ENCODE assay signal across 8 cellular contexts in the genomic region with DNA sequence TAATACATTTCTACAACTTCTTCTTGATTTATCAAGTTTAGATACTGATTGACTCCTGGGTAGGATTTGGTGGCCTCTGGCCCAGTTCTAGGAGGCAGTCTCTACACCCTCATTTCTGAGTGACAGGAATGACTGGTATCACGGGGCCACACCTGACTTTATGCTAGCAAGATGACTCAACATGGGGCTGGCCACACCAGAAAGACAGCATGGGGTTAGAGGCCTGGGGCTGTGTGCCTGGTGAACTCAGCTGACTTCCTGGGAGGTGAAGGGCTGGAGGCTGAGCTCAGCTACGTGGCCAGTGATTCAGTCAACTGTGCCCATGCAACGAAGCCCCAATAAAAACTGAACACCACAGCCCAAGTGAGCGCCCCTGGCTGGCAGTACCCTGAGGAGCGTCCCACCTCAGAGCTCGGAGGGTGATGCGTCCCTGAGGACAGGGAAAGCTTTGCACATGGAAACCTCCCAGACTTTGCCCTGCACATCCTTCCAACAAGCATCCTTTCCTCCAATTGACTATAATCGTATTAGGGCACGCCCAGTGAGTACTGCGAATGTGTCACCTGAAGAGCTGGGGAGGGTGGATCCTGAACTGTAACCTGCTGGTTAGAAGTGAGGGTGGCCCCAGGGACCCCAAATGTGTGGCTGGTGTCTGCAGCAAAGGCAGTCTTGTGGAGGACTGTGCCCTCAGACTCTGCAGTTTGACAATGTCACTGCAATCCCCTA. TPM values are rescaled to one million over a fixed set of nuclear protein-coding genes. Genes with fewer than 3 reads are reported as not detected.
DNase-seq lines count a peak whose midpoint lies in the region; ATAC-seq, FAIRE-seq and TF ChIP-seq lines count a peak whose summit lies in the region.

No MANE protein-coding gene starts in this region.

- peaks cover 0 to 5% of the 10 kb centered on the region in 2 experiments for H4K20me1 ChIP-seq in H1 (replicated peaks in 1 of 2; ENCODE audit: control insufficient read depth in 1 of 2, insufficient read depth in 2 of 2, low read length in 2 of 2)

- H3K9me3 ChIP-seq in H1 (ENCODE audit: insufficient read depth in 2 of 2, low read depth in 1 of 2, low read length in 1 of 2) = no peaks in the 10 kb centered on the region

- H3K56ac ChIP-seq in H1 (replicated peaks; ENCODE audit: insufficient read length, low read depth, low read length) = no peak overlapping the region

- no peak overlapping the region for H2BK120ac ChIP-seq in H1 (replicated peaks; ENCODE audit: low read depth, low read length)

- no peak overlapping the region for H2AFZ ChIP-seq in H1 (ENCODE audit: low read length)

- WGBS in H1 (ENCODE audit: extremely low coverage in 1 of 2, insufficient coverage in 1 of 2, insufficient read length in 1 of 2, insufficient replicate concordance in 2 of 2, low coverage in 1 of 2, low lambda C conversion rate in 2 of 2, missing lambda C conversion rate in 1 of 2), 2 experiments = 98% methylated on average over 10 of the region's 10 CpGs; no CpG with 5 or more reads in 1 of the 2 experiments

- H3K9ac ChIP-seq in H1 (replicated peaks in 1 of 4; ENCODE audit: extremely low read depth in 1 of 4, low read depth in 3 of 4, low read length in 3 of 4) = no peak overlapping the region

- no peak for TF ChIP-seq RAD21 in H1 (IDR thresholded peaks at IDR 0.05 in 1 of 2, conservative IDR thresholded peaks at IDR 0.05 in 1 of 2; ENCODE audit: low read depth in 2 of 2, low read length in 2 of 2)

- no peaks in the 10 kb centered on the region for H3K23me2 ChIP-seq in H1 (ENCODE audit: low read depth, low read length)

- no peak for TF ChIP-seq POLR2A in H1 (IDR thresholded peaks at IDR 0.05; ENCODE audit: control extremely low read depth in 1 of 2, low read depth in 2 of 2, low read length in 2 of 2)

- H3K18ac ChIP-seq in H1 (ENCODE audit: extremely low read depth, low read length) = no peak overlapping the region

- POLR2A ChIA-PET in H1 (lab: Charles Lee; ENCODE audit: partially characterized antibody) = interaction anchor here (0.7 kb wide), 1 partner anchor 46 kb away, joined by 3 read pairs; no protein-coding TSS in a partner anchor

- no peak overlapping the region for H2BK5ac ChIP-seq in H1 (ENCODE audit: low read depth, low read length)

- H3K4me1 ChIP-seq in H1 (replicated peaks in 1 of 4; ENCODE audit: control insufficient read depth in 3 of 4, insufficient read depth in 4 of 4, low read length in 3 of 4) = no peaks in the 10 kb centered on the region

- no peak overlapping the region for H4K5ac ChIP-seq in H1 (ENCODE audit: insufficient read length, low read depth, low read length)

- no peak overlapping the region for H4K91ac ChIP-seq in H1 (replicated peaks; ENCODE audit: insufficient read length, low read length)

- no peaks in the 10 kb centered on the region for H3K79me2 ChIP-seq in H1 (ENCODE audit: control insufficient read depth in 1 of 2, insufficient read depth in 2 of 2, low read length in 2 of 2)

- H3K79me1 ChIP-seq in H1 (ENCODE audit: low read depth, low read length) = no peaks in the 10 kb centered on the region

- H3K27ac ChIP-seq in H1 (ENCODE audit: low read depth, low read length) = no peak overlapping the region

- no peak overlapping the region for H3K14ac ChIP-seq in H1 (ENCODE audit: insufficient read length)

- no peak for TF ChIP-seq EP300 in H1 (IDR thresholded peaks at IDR 0.05; ENCODE audit: borderline replicate concordance in 1 of 2, low read depth in 2 of 2, low read length in 2 of 2)

- H3K36me3 ChIP-seq in H1 (ENCODE audit: control insufficient read depth in 2 of 4, insufficient read depth in 4 of 4, low read length in 3 of 4) = peaks cover 0 to 2% (median 0%) of the 10 kb centered on the region in 4 experiments; a peak in 3 of 8 replicates

- H2AK5ac ChIP-seq in H1 (ENCODE audit: low read depth, low read length) = no peak overlapping the region

- H3K4me3 ChIP-seq in H1 (ENCODE audit: extremely low read depth in 1 of 4, insufficient read depth in 2 of 4, low read depth in 3 of 4, low read length in 4 of 4) = no peak overlapping the region

- H3K4me2 ChIP-seq in H1 (ENCODE audit: insufficient read depth in 1 of 2, low read depth in 2 of 2, low read length in 2 of 2) = no peak overlapping the region

- no peak for TF ChIP-seq CTCF in H1 (IDR thresholded peaks at IDR 0.05; ENCODE audit: control extremely low read depth in 1 of 3, insufficient read depth in 1 of 3, low read depth in 1 of 3, low read length in 3 of 3)

- CTCF ChIA-PET in H1 (lab: Charles Lee; ENCODE audit: partially characterized antibody) = no interaction called here

- no peak overlapping the region for H2BK20ac ChIP-seq in H1 (ENCODE audit: low read length)

- no peak for FAIRE-seq in H1 (lab: Jason Lieb, UNC)

- ATAC-seq in GM19035 (IDR thresholded peaks at IDR 0.05; ENCODE audit: unreplicated experiment) (peak; percentile 77), HG03558 (IDR thresholded peaks at IDR 0.05; ENCODE audit: extremely low read depth, unreplicated experiment) (peak; percentile 59), HG03521 (IDR thresholded peaks at IDR 0.05; ENCODE audit: unreplicated experiment) (no peak)

- peak overlapping the region; percentile 41; the same call in 1 of the 2 replicates for H4K8ac ChIP-seq in H1 (ENCODE audit: extremely low read depth, insufficient read depth, low read length)

- H2BK15ac ChIP-seq in H1 (ENCODE audit: low read length) = no peak overlapping the region

- DNase-seq in 8988T (peak; percentile 55), H1 (ENCODE audit: low read depth in 1 of 2, low spot score in 2 of 2) (no peak), ureter (ENCODE audit: low spot score) (peak; percentile 82), DMS153 treated with DMSO at 0.1 percent for 48 hours (lab: John Stamatoyannopoulos, UW; ENCODE audit: unreplicated experiment) (no peak), NOMO-1 treated with dmso at 0.1 percent for 144 hours (lab: John Stamatoyannopoulos, UW; ENCODE audit: unreplicated experiment) (no peak)

- no peak overlapping the region for H2BK12ac ChIP-seq in H1 (ENCODE audit: low read depth, low read length)

- no peak overlapping the region for H3K23ac ChIP-seq in H1 (ENCODE audit: insufficient read length)

- no peak overlapping the region for H3K4ac ChIP-seq in H1 (replicated peaks; ENCODE audit: insufficient read length, low read depth, low read length)

- no peaks in the 10 kb centered on the region for H3K27me3 ChIP-seq in H1 (replicated peaks in 1 of 4; ENCODE audit: control insufficient read depth in 3 of 4, extremely low read depth in 1 of 4, insufficient read depth in 3 of 4, low read length in 3 of 4)

TF ChIP-seq in H1, 55 proteins besides CTCF, POLR2A, EP300 and RAD21:
- TF ChIP-seq PHF8 (conservative IDR thresholded peaks at IDR 0.05; ENCODE audit: low read depth, low read length) (no peak), JUND (IDR thresholded peaks at IDR 0.05; ENCODE audit: low read length) (no peak), MAFK (IDR thresholded peaks at IDR 0.05; ENCODE audit: low read depth, low read length) (no peak), CTBP2 (IDR thresholded peaks at IDR 0.05; ENCODE audit: borderline replicate concordance, insufficient read depth, insufficient read length, low read length) (no peak), HDAC2 (IDR thresholded peaks at IDR 0.05; ENCODE audit: borderline replicate concordance in 1 of 2, low read depth in 2 of 2, low read length in 2 of 2) (no peak), GABPA (IDR thresholded peaks at IDR 0.05; ENCODE audit: borderline replicate concordance, insufficient read depth, low read length) (no peak), CHD2 (IDR thresholded peaks at IDR 0.05; ENCODE audit: low read length) (no peak), BACH1 (IDR thresholded peaks at IDR 0.05; ENCODE audit: low read length) (no peak), SAP30 (IDR thresholded peaks at IDR 0.05; ENCODE audit: insufficient read depth, insufficient replicate concordance, low read length) (no peak), POU5F1 (IDR thresholded peaks at IDR 0.05; ENCODE audit: low read depth, low read length) (no peak), YY1 (IDR thresholded peaks at IDR 0.05; ENCODE audit: low read depth, low read length) (no peak), SIN3A (conservative IDR thresholded peaks at IDR 0.05 in 1 of 2, IDR thresholded peaks at IDR 0.05 in 1 of 2; ENCODE audit: low read depth in 1 of 2, low read length in 2 of 2) (no peak), SIX5 (IDR thresholded peaks at IDR 0.05; ENCODE audit: low read depth, low read length) (no peak), FOSL1 (IDR thresholded peaks at IDR 0.05; ENCODE audit: insufficient read depth, low read depth, low read length) (no peak)

RNA-seq across cellular contexts. Expression of a gene that starts 57.2 kb away (rescaled TPM):
- 77.4 and 81.7 TPM in 2 replicates for total RNA-seq in H1 (2021; fragmentation: NEBNext Ultra II Directional; extraction: Animal tissue kit (Norgen Biotek cat#: 25700))
- 30.3 and 38.5 TPM in 2 replicates for polyA plus RNA-seq in H1 (2011; rRNA removed)
- 41.3 TPM for polyA plus RNA-seq in H1 (2011; cell fraction: cytosol; rRNA removed)
- polyA plus RNA-seq in H1 (2011; cell fraction: nucleus; rRNA removed) = 20.3 TPM
- 42.1 to 54.4 TPM (median 45.9 TPM) in 4 replicates for polyA plus RNA-seq in H1 (2012, experiment 1 of 2)
- 14.2 TPM for polyA plus RNA-seq in H1 (2012, experiment 2 of 2)
- 70.7 TPM for polyA plus RNA-seq in H1 (2013, experiment 1 of 2)
- 77.5 TPM for polyA plus RNA-seq in H1 (2013, experiment 2 of 2)
- 30.2 and 31.6 TPM in 2 replicates for polyA minus RNA-seq in H1 (2011; rRNA and poly(A)+ RNA removed)
- polyA minus RNA-seq in H1 (2011; cell fraction: cytosol; rRNA and poly(A)+ RNA removed) = 44.5 TPM
- 48.6 TPM for polyA minus RNA-seq in H1 (2011; cell fraction: nucleus; rRNA and poly(A)+ RNA removed)
- total RNA-seq in ureter = 39.2 TPM

Comparison
In these comparisons a context has a peak if more than half of its experiments do, and no peak if none do; other contexts are left out.
1. DNase-seq: peak in 8988T (single experiment) and ureter (single experiment); none in H1 (0 of 2), DMS153 treated with DMSO at 0.1 percent for 48 hours (single experiment) and NOMO-1 treated with dmso at 0.1 percent for 144 hours (single experiment).